10 cellular contexts compared by ENCODE assay signal in genomic region chr6:162442675-162443074, GRCh38.
DNase-seq lines count a peak whose midpoint lies in the region; ATAC-seq and FAIRE-seq lines count a peak whose summit lies in the region.
"Had no signal": no experiment of that assay in that cellular context is flagged by ENCODE, and none has a peak within 500 bp of the region (broad histone marks: within the 10 kb centered on the region; RNA-seq: fewer than 3 reads in every experiment).

No MANE protein-coding gene starts in this region.

- H2BK5ac ChIP-seq in neuronal stem cell (ENCODE audit: low read length) = no peak overlapping the region

- no peak overlapping the region for H2AFZ ChIP-seq in neuronal stem cell (ENCODE audit: low read length)

- DNase-seq in HAP-1 (ENCODE audit: low spot score in 2 of 2) = peak; percentile 67 to 71
- peak; percentile 79 for DNase-seq in NCI-H82 (lab: John Stamatoyannopoulos, UW)
- DNase-seq in frontal cortex (ENCODE audit: low spot score in 2 of 2) = peak; percentile 20 to 21
- peak; percentile 41 for DNase-seq in neuronal stem cell (ENCODE audit: low spot score)
- DNase-seq in dedifferentiated amniotic fluid mesenchymal stem cell (ENCODE audit: extremely low spot score) = no peak
- DNase-seq: natural killer cell, NCI-H510A treated with DMSO at 0.1 percent for 48 hours had no signal

- H2BK120ac ChIP-seq in neuronal stem cell (ENCODE audit: low read depth, low read length) = no peak overlapping the region

- FAIRE-seq in frontal cortex (lab: Jason Lieb, UNC) = no peak

- H3K9me3 ChIP-seq in HAP-1 = no peaks in the 10 kb centered on the region
- peaks cover 0 to 34% of the 10 kb centered on the region in 2 donors for H3K9me3 ChIP-seq in neuronal stem cell (replicated peaks in 1 of 2; ENCODE audit: control insufficient read depth in 2 of 2, insufficient read depth in 1 of 2, low read depth in 1 of 2, low read length in 2 of 2)

- in situ Hi-C loops in HAP-1 (cut with MboI; ENCODE audit: low sequenced_read_pairs) = no loop called here

- H3K14ac ChIP-seq in neuronal stem cell (ENCODE audit: low read length) = no peak overlapping the region

- WGBS in neuronal stem cell (ENCODE audit: extremely low coverage in 2 of 2, insufficient read length in 2 of 2, insufficient replicate concordance in 1 of 2), 2 donors = no CpG with 5 or more reads among the region's 6 CpGs

- H3K4me1 ChIP-seq in HAP-1 = peaks cover 5% of the 10 kb centered on the region; the same call in 1 of the 2 replicates
- peaks cover 2 to 18% of the 10 kb centered on the region in 2 donors for H3K4me1 ChIP-seq in neuronal stem cell (ENCODE audit: control insufficient read depth in 2 of 2, insufficient read depth in 1 of 2, low read depth in 1 of 2, low read length in 2 of 2)

- no peak overlapping the region for H3K18ac ChIP-seq in neuronal stem cell (ENCODE audit: low read length)

- H3K4me2 ChIP-seq in neuronal stem cell (ENCODE audit: insufficient read depth, low read length, poor library complexity, severe bottlenecking) = no peak overlapping the region

- H3K27me3 ChIP-seq in HAP-1 (ENCODE audit: low read depth) = no peaks in the 10 kb centered on the region
- no peaks in the 10 kb centered on the region for H3K27me3 ChIP-seq in neuronal stem cell (ENCODE audit: control insufficient read depth in 3 of 3, insufficient read depth in 3 of 3, low read depth in 1 of 3, low read length in 3 of 3)

- H3K27ac ChIP-seq in neuronal stem cell (replicated peaks; ENCODE audit: low read length) = no peak overlapping the region

- no peak for ATAC-seq in HG03108 (IDR thresholded peaks at IDR 0.05; ENCODE audit: unreplicated experiment)
- ATAC-seq in HG03520 (IDR thresholded peaks at IDR 0.05; ENCODE audit: unreplicated experiment) = no peak
- ATAC-seq in HG03469 (IDR thresholded peaks at IDR 0.05; ENCODE audit: unreplicated experiment) = no peak
- ATAC-seq: natural killer cell had no signal

- H3K4me3 ChIP-seq in HAP-1 = no peak overlapping the region
- no peak overlapping the region for H3K4me3 ChIP-seq in neuronal stem cell (ENCODE audit: low read length in 2 of 2)

- no peak overlapping the region for H3K9ac ChIP-seq in neuronal stem cell (ENCODE audit: low read depth, low read length, poor library complexity)

- H4K8ac ChIP-seq in neuronal stem cell (ENCODE audit: low read depth, low read length) = no peak overlapping the region

- H2AK5ac ChIP-seq in neuronal stem cell (ENCODE audit: low read depth, low read length) = no peak overlapping the region

- H3K4ac ChIP-seq in neuronal stem cell (ENCODE audit: low read length) = no peak overlapping the region

- no peak overlapping the region for H2BK15ac ChIP-seq in neuronal stem cell (ENCODE audit: low read length)

- H2BK12ac ChIP-seq in neuronal stem cell (ENCODE audit: low read length) = no peak overlapping the region

- no peaks in the 10 kb centered on the region for H3K79me1 ChIP-seq in neuronal stem cell (ENCODE audit: low read depth, low read length)

- H4K91ac ChIP-seq in neuronal stem cell (ENCODE audit: low read depth, low read length, poor library complexity) = no peak overlapping the region

- no peak overlapping the region for H3K23ac ChIP-seq in neuronal stem cell (ENCODE audit: low read depth, low read length, poor library complexity)

- H3K36me3 ChIP-seq in HAP-1 (replicated peaks) = no peaks in the 10 kb centered on the region
- H3K36me3 ChIP-seq in neuronal stem cell (replicated peaks in 1 of 2; ENCODE audit: control insufficient read depth in 2 of 2, insufficient read depth in 2 of 2, low read length in 2 of 2) = peaks cover 0 to 16% of the 10 kb centered on the region in 2 donors
